ENCODE assay signal across 26 cellular contexts in genomic region chr11:46640034-46640788, GRCh38. TPM values are rescaled to one million over a fixed set of nuclear protein-coding genes. Genes with fewer than 3 reads are reported as not detected.
"Had no signal": no experiment of that assay in that cellular context is flagged by ENCODE, and none has a peak within 500 bp of the region (broad histone marks: within the 10 kb centered on the region; RNA-seq: fewer than 3 reads in every experiment).

No MANE protein-coding gene starts in this region.

- DNase-seq: activated CD4-positive, alpha-beta T cell treated with anti-CD3 and anti-CD28 coated beads, Interleukin-2, amount 10 ng/mL, durations not matched to agents 24 days and 14 days; activated CD8-positive, alpha-beta memory T cell treated with anti-CD3 and anti-CD28 coated beads for 24 hours; activated CD8-positive, alpha-beta memory T cell treated with anti-CD3 and anti-CD28 coated beads, Interleukin-2, amount 50 U/mL, for 48 hours; activated effector memory CD4-positive, alpha-beta T cell treated with Interleukin-2 at 50 U/mL for 16 hours; activated naive CD4-positive, alpha-beta T cell treated with anti-CD3 and anti-CD28 coated beads, Interleukin-2, amount 50 U/mL, for 16 hours; activated T-cell treated with anti-CD3 and anti-CD28 coated beads, Interleukin-2, amount 50 U/mL, for 48 hours; colonic mucosa; effector CD4-positive, alpha-beta T cell; heart right ventricle; immature natural killer cell; nephron progenitor cell; nucleus accumbens; posterior cingulate gyrus; retina; stimulated activated CD4-positive, alpha-beta T cell treated with anti-CD3 and anti-CD28 coated beads, Interleukin-12 subunit alpha, Interleukin-12 subunit beta, amount 100 ng/mL, for 4 hours; stimulated activated CD4-positive, alpha-beta T cell treated with anti-CD3 and anti-CD28 coated beads, Interleukin-1b, Interleukin-23, amount 100 ng/mL, for 48 hours; stimulated activated CD8-positive, alpha-beta memory T cell treated with anti-CD3 and anti-CD28 coated beads, Interleukin-4, amount 100 ng/mL, for 48 hours; stimulated activated naive CD4-positive, alpha-beta T cell; T-helper 1 cell had no signal

- H3K27me3 Mint-ChIP-seq: activated CD4-positive, alpha-beta T cell treated with anti-CD3 and anti-CD28 coated beads, Interleukin-2, amount 10 ng/mL, durations not matched to agents 24 days and 14 days; central memory CD8-positive, alpha-beta T cell had no signal

- H3K27ac Mint-ChIP-seq: activated CD4-positive, alpha-beta T cell treated with anti-CD3 and anti-CD28 coated beads, Interleukin-2, amount 10 ng/mL, durations not matched to agents 24 days and 14 days; nephron progenitor cell had no signal

- H3K9me3 Mint-ChIP-seq: central memory CD8-positive, alpha-beta T cell; immature natural killer cell; nephron progenitor cell had no signal

- H3K27me3 ChIP-seq: ascending aorta, colonic mucosa, esophagus muscularis mucosa, gastroesophageal sphincter, heart right ventricle, tibial nerve had no signal

- ATAC-seq: gastroesophageal sphincter, heart right ventricle had no signal

- H3K4me1 Mint-ChIP-seq: nephron progenitor cell had no signal

- H3K27ac ChIP-seq: ascending aorta, colonic mucosa, esophagus muscularis mucosa, gastroesophageal sphincter, heart right ventricle, tibial nerve had no signal

- H3K4me1 ChIP-seq: ascending aorta, colonic mucosa, esophagus muscularis mucosa, gastroesophageal sphincter had no signal

- H3K36me3 ChIP-seq: colonic mucosa had no signal

- FAIRE-seq: urothelium cell line had no signal

- H3K9me3 ChIP-seq: ascending aorta, colonic mucosa, esophagus muscularis mucosa, gastroesophageal sphincter, heart right ventricle, tibial nerve had no signal

- H3K4me3 ChIP-seq: ascending aorta, colonic mucosa, esophagus muscularis mucosa, gastroesophageal sphincter, heart right ventricle, lung, tibial nerve had no signal

- H3K4me3 Mint-ChIP-seq: activated CD4-positive, alpha-beta T cell treated with anti-CD3 and anti-CD28 coated beads, Interleukin-2, amount 10 ng/mL, durations not matched to agents 24 days and 14 days; central memory CD8-positive, alpha-beta T cell; nephron progenitor cell had no signal

RNA-seq across cellular contexts. Expression of gene HARBI1, which starts 23.2 kb away (rescaled TPM):
- total RNA-seq: ascending aorta had no signal
